ENCODE assay signal across 1 cellular context in the genomic region with DNA sequence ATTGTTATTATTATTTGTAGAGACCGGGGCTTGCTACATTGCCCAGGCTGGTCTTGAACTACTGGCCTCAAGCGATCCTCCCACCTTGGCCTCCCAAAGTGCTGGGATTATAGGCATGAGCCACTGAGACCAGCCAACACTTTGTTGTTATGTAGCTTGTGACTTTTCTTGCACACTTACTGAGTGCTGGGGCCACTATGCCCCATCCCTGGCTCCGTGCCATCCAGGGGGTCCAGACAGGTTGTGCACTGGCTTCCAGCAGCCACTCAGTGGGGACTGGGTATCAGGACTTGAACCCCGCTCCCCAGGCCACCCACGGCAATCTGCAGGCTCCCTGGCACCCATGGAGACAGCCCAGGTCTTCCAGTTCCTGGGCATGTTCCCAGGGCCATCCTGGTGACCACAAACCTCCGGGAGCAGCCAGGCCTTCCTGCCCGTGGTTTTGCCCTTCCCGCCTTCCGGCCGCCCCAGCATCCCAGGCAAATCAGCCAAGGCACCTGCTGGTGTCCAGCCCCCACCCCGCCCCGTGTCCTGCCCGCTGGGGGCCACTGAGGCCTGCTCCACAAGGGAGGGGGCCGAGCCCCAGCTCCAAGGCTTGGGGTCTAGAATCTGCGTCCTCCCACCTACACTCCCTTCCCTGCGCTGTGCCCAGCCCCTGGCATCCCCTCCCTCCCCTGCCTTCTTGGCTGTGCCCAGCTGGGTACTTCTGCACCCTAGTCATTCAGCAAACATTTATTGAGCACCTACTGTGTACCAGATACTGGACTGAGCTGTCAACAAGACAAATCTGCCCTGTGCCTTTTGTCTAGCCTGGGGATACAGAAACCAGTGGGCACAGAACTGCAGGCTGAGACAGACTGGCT.
TF ChIP-seq lines count a peak whose summit lies in the region.

No MANE protein-coding gene starts in this region.

TF ChIP-seq in HepG2, 621 proteins besides CTCF, POLR2A, EP300 and RAD21 (continued from another document and continues in another):
- TF ChIP-seq MLXIP (CRISPR knock-in tag; IDR thresholded peaks at IDR 0.05; ENCODE audit: borderline replicate concordance), result no peak
- TF ChIP-seq ELF4 (CRISPR knock-in tag; IDR thresholded peaks at IDR 0.05; ENCODE audit: borderline replicate concordance), result no peak; the same call in 1 of the 2 replicates
- peak; percentile 46 for TF ChIP-seq CBX1 (IDR thresholded peaks at IDR 0.05; ENCODE audit: low read depth)
- TF ChIP-seq ZBTB49 (CRISPR knock-in tag; IDR thresholded peaks at IDR 0.05; ENCODE audit: borderline replicate concordance), result no peak
- TF ChIP-seq RORA (CRISPR knock-in tag; IDR thresholded peaks at IDR 0.05), result no peak
- no peak for TF ChIP-seq ZNF691 (CRISPR knock-in tag; IDR thresholded peaks at IDR 0.05; ENCODE audit: borderline replicate concordance, low read depth)
- no peak for TF ChIP-seq RCOR2 (CRISPR knock-in tag; IDR thresholded peaks at IDR 0.05)
- peak; percentile 49 for TF ChIP-seq HDAC1 (CRISPR knock-in tag; IDR thresholded peaks at IDR 0.05)
- no peak for TF ChIP-seq BCL6 (CRISPR knock-in tag; IDR thresholded peaks at IDR 0.05)
- TF ChIP-seq KLF13 (CRISPR knock-in tag; IDR thresholded peaks at IDR 0.05), result no peak
- no peak for TF ChIP-seq FUBP1 (CRISPR knock-in tag; IDR thresholded peaks at IDR 0.05; ENCODE audit: borderline replicate concordance)
- TF ChIP-seq ZNF251 (CRISPR knock-in tag; IDR thresholded peaks at IDR 0.05), result no peak
- no peak for TF ChIP-seq FOXC1 (CRISPR knock-in tag; IDR thresholded peaks at IDR 0.05; ENCODE audit: borderline replicate concordance)
- TF ChIP-seq AGO1 (IDR thresholded peaks at IDR 0.05; ENCODE audit: low read depth, low read length, poor library complexity, severe bottlenecking), result no peak
- 0 out of 2 replicates have a peak, but pooled peaks have one; percentile 5 for TF ChIP-seq DMAP1 (CRISPR knock-in tag; IDR thresholded peaks at IDR 0.05)
- TF ChIP-seq IKZF1 (IDR thresholded peaks at IDR 0.05), result no peak
- TF ChIP-seq NBN (conservative IDR thresholded peaks at IDR 0.05), result no peak
- no peak; the same call in 1 of the 2 replicates for TF ChIP-seq MED13 (CRISPR knock-in tag; IDR thresholded peaks at IDR 0.05)
- 0 out of 2 replicates have a peak, but pooled peaks have one; percentile 73 for TF ChIP-seq ZBTB20 (CRISPR knock-in tag; IDR thresholded peaks at IDR 0.05; ENCODE audit: borderline replicate concordance, low read depth)
- peak; percentile 84 for TF ChIP-seq SRSF1 (optimal IDR thresholded peaks at IDR 0.05; ENCODE audit: low read depth, low read length)
- TF ChIP-seq, protein P1, sequence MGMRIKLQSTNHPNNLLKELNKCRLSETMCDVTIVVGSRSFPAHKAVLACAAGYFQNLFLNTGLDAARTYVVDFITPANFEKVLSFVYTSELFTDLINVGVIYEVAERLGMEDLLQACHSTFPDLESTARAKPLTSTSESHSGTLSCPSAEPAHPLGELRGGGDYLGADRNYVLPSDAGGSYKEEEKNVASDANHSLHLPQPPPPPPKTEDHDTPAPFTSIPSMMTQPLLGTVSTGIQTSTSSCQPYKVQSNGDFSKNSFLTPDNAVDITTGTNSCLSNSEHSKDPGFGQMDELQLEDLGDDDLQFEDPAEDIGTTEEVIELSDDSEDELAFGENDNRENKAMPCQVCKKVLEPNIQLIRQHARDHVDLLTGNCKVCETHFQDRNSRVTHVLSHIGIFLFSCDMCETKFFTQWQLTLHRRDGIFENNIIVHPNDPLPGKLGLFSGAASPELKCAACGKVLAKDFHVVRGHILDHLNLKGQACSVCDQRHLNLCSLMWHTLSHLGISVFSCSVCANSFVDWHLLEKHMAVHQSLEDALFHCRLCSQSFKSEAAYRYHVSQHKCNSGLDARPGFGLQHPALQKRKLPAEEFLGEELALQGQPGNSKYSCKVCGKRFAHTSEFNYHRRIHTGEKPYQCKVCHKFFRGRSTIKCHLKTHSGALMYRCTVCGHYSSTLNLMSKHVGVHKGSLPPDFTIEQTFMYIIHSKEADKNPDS (CRISPR knock-in tag; IDR thresholded peaks at IDR 0.05), result no peak
- 0 out of 2 replicates have a peak, but pooled peaks have one; percentile 43 for TF ChIP-seq ZNF430 (CRISPR knock-in tag; IDR thresholded peaks at IDR 0.05)
- TF ChIP-seq NR2F6 (IDR thresholded peaks at IDR 0.05), result no peak
- TF ChIP-seq NR2F6 (CRISPR knock-in tag; IDR thresholded peaks at IDR 0.05), result 0 out of 2 replicates have a peak, but pooled peaks have one; percentile 43
- no peak for TF ChIP-seq MBNL3 (CRISPR knock-in tag; conservative IDR thresholded peaks at IDR 0.05)
- no peak for TF ChIP-seq ZNF607 (CRISPR knock-in tag; IDR thresholded peaks at IDR 0.05; ENCODE audit: borderline replicate concordance)
- no peak for TF ChIP-seq ZNF318 (CRISPR knock-in tag; IDR thresholded peaks at IDR 0.05)
- 0 out of 2 replicates have a peak, but pooled peaks have one; percentile 69 for TF ChIP-seq ZNF724P (CRISPR knock-in tag; IDR thresholded peaks at IDR 0.05; ENCODE audit: borderline replicate concordance)
- no peak for TF ChIP-seq FOXA3 (CRISPR knock-in tag; IDR thresholded peaks at IDR 0.05)
- no peak for TF ChIP-seq SOX13 (IDR thresholded peaks at IDR 0.05)
- peak in 1 of 2 experiments; percentile 22; a peak in 1 of 4 replicates for TF ChIP-seq SOX13 (CRISPR knock-in tag; conservative IDR thresholded peaks at IDR 0.05 in 1 of 2, IDR thresholded peaks at IDR 0.05 in 1 of 2)
- no peak for TF ChIP-seq CCDC6 (CRISPR knock-in tag; IDR thresholded peaks at IDR 0.05)
